In genomic region chr21:41453761-41454160, GRCh38 we compare ENCODE assay signal across 20 cellular contexts. TPM values are rescaled to one million over a fixed set of nuclear protein-coding genes. Genes with fewer than 3 reads are reported as not detected.
DNase-seq lines count a peak whose midpoint lies in the region; ATAC-seq and TF ChIP-seq lines count a peak whose summit lies in the region.
"Had no signal": no experiment of that assay in that cellular context is flagged by ENCODE, and none has a peak within 500 bp of the region (broad histone marks: within the 10 kb centered on the region; RNA-seq: fewer than 3 reads in every experiment).

No MANE protein-coding gene starts in this region.

- DNase-seq in T-helper 2 cell treated with Interferon-gamma antibody and Interleukin-4, amounts not matched to agents 5 μg/mL and 100 μg/mL, for 36 hours (ENCODE audit: low spot score), result no peak
- DNase-seq in T-helper 2 cell, result no peak
- no peak for DNase-seq in activated naive CD8-positive, alpha-beta T cell treated with anti-CD3 and anti-CD28 coated beads for 36 hours
- DNase-seq in WTC11 (ENCODE audit: low spot score), result no peak
- DNase-seq in naive thymus-derived CD4-positive, alpha-beta T cell, result no peak
- DNase-seq in immature natural killer cell, result no peak
- DNase-seq in superior temporal gyrus (ENCODE audit: extremely low spot score), result no peak
- DNase-seq: COR-L47, DMS153, EL, H7, NCI-H1930, NCI-H2171, NCI-H82 had no signal

- no peak overlapping the region for H3K4me3 Mint-ChIP-seq in T-helper 2 cell treated with Interferon-gamma antibody and Interleukin-4, amounts not matched to agents 5 μg/mL and 100 μg/mL, for 36 hours
- no peak overlapping the region for H3K4me3 Mint-ChIP-seq in activated naive CD8-positive, alpha-beta T cell
- no peak overlapping the region for H3K4me3 Mint-ChIP-seq in activated naive CD8-positive, alpha-beta T cell treated with anti-CD3 and anti-CD28 coated beads for 36 hours
- H3K4me3 Mint-ChIP-seq in WTC11, result no peak overlapping the region
- H3K4me3 Mint-ChIP-seq in naive thymus-derived CD4-positive, alpha-beta T cell, result no peak overlapping the region
- no peak overlapping the region for H3K4me3 Mint-ChIP-seq in immature natural killer cell
- H3K4me3 Mint-ChIP-seq: IgD-negative memory B cell had no signal

- no peaks in the 10 kb centered on the region for H3K27me3 ChIP-seq in naive thymus-derived CD4-positive, alpha-beta T cell (ENCODE audit: control insufficient read depth in 2 of 2, insufficient read depth in 2 of 2, low read length in 2 of 2)

- H3K9me3 Mint-ChIP-seq in T-helper 2 cell treated with Interferon-gamma antibody and Interleukin-4, amounts not matched to agents 5 μg/mL and 100 μg/mL, for 36 hours, result no peaks in the 10 kb centered on the region
- H3K9me3 Mint-ChIP-seq in activated naive CD8-positive, alpha-beta T cell (ENCODE audit: low read depth), result no peaks in the 10 kb centered on the region
- H3K9me3 Mint-ChIP-seq in activated naive CD8-positive, alpha-beta T cell treated with anti-CD3 and anti-CD28 coated beads for 36 hours, result no peaks in the 10 kb centered on the region
- no peaks in the 10 kb centered on the region for H3K9me3 Mint-ChIP-seq in WTC11
- no peaks in the 10 kb centered on the region for H3K9me3 Mint-ChIP-seq in naive thymus-derived CD4-positive, alpha-beta T cell
- H3K9me3 Mint-ChIP-seq in immature natural killer cell, result no peaks in the 10 kb centered on the region
- H3K9me3 Mint-ChIP-seq: IgD-negative memory B cell had no signal

- no peaks in the 10 kb centered on the region for H3K27me3 Mint-ChIP-seq in T-helper 2 cell treated with Interferon-gamma antibody and Interleukin-4, amounts not matched to agents 5 μg/mL and 100 μg/mL, for 36 hours (ENCODE audit: low read depth)
- no peaks in the 10 kb centered on the region for H3K27me3 Mint-ChIP-seq in activated naive CD8-positive, alpha-beta T cell
- H3K27me3 Mint-ChIP-seq in activated naive CD8-positive, alpha-beta T cell treated with anti-CD3 and anti-CD28 coated beads for 36 hours, result no peaks in the 10 kb centered on the region
- H3K27me3 Mint-ChIP-seq in WTC11 (ENCODE audit: low read depth) (no peaks in the 10 kb centered on the region), immature natural killer cell (ENCODE audit: low read depth in 3 of 3) (peaks cover 0 to 1% (median 0%) of the 10 kb centered on the region in 3 donors)
- H3K27me3 Mint-ChIP-seq in naive thymus-derived CD4-positive, alpha-beta T cell, result no peaks in the 10 kb centered on the region
- H3K27me3 Mint-ChIP-seq: IgD-negative memory B cell had no signal

- intact Hi-C loops in naive thymus-derived CD4-positive, alpha-beta T cell (cut with micrococcal nuclease), result no loop called here

- no peaks in the 10 kb centered on the region for H3K4me1 ChIP-seq in naive thymus-derived CD4-positive, alpha-beta T cell (ENCODE audit: control insufficient read depth in 2 of 2, insufficient read depth in 2 of 2, low read length in 2 of 2)

- H3K36me3 ChIP-seq in naive thymus-derived CD4-positive, alpha-beta T cell (ENCODE audit: control insufficient read depth in 2 of 3, insufficient read depth in 3 of 3, low read length in 3 of 3), result peaks cover 28 to 86% (median 33%) of the 10 kb centered on the region in 3 experiments

- no peak overlapping the region for H3K27ac ChIP-seq in naive thymus-derived CD4-positive, alpha-beta T cell (ENCODE audit: low read depth, low read length)
- H3K27ac ChIP-seq: 22Rv1 had no signal

- no peaks in the 10 kb centered on the region for H3K9me3 ChIP-seq in naive thymus-derived CD4-positive, alpha-beta T cell (ENCODE audit: control insufficient read depth in 2 of 3, low read length in 3 of 3)

- peak; percentile 86 for ATAC-seq in WTC11
- ATAC-seq in naive thymus-derived CD4-positive, alpha-beta T cell, result no peak

- H3K4me3 ChIP-seq in naive thymus-derived CD4-positive, alpha-beta T cell (ENCODE audit: low read length), result no peak overlapping the region

- CTCF ChIA-PET in WTC11 (lab: Charles Lee), result interaction anchor here (1.1 kb wide), 1 partner anchor 171 kb away, joined by 4 read pairs; no protein-coding TSS in a partner anchor
- CTCF ChIA-PET in naive thymus-derived CD4-positive, alpha-beta T cell (lab: Charles Lee), result interaction anchor here (3.9 kb wide), 1 partner anchor 170 kb away, joined by 21 read pairs; no protein-coding TSS in a partner anchor

- H3K27ac Mint-ChIP-seq in T-helper 2 cell treated with Interferon-gamma antibody and Interleukin-4, amounts not matched to agents 5 μg/mL and 100 μg/mL, for 36 hours, result peak overlapping the region; percentile 13
- H3K27ac Mint-ChIP-seq in activated naive CD8-positive, alpha-beta T cell, result peak overlapping the region; percentile 5
- no peak overlapping the region for H3K27ac Mint-ChIP-seq in activated naive CD8-positive, alpha-beta T cell treated with anti-CD3 and anti-CD28 coated beads for 36 hours
- H3K27ac Mint-ChIP-seq in WTC11 (peak overlapping the region; percentile 8; the same call in 1 of the 2 replicates), immature natural killer cell (no peak overlapping the region)
- H3K27ac Mint-ChIP-seq in naive thymus-derived CD4-positive, alpha-beta T cell, result peak overlapping the region in 5 of 9 donors; percentile 30 to 87 (median 68)
- H3K27ac Mint-ChIP-seq: IgD-negative memory B cell had no signal

- H3K36me3 Mint-ChIP-seq in T-helper 2 cell treated with Interferon-gamma antibody and Interleukin-4, amounts not matched to agents 5 μg/mL and 100 μg/mL, for 36 hours (ENCODE audit: low read depth), result peaks cover 58% of the 10 kb centered on the region
- peaks cover 2% of the 10 kb centered on the region for H3K36me3 Mint-ChIP-seq in activated naive CD8-positive, alpha-beta T cell
- H3K36me3 Mint-ChIP-seq in activated naive CD8-positive, alpha-beta T cell treated with anti-CD3 and anti-CD28 coated beads for 36 hours, result peaks cover 10% of the 10 kb centered on the region
- H3K36me3 Mint-ChIP-seq in WTC11, result no peaks in the 10 kb centered on the region
- H3K36me3 Mint-ChIP-seq in naive thymus-derived CD4-positive, alpha-beta T cell, result peaks cover 18 to 74% (median 27%) of the 10 kb centered on the region in 5 donors
- peaks cover 14 to 59% (median 57%) of the 10 kb centered on the region in 3 donors for H3K36me3 Mint-ChIP-seq in immature natural killer cell

- POLR2A ChIA-PET in WTC11 (lab: Charles Lee), result interaction anchor here (0.6 kb wide), 1 partner anchor 502 kb away, joined by 3 read pairs; no protein-coding TSS in a partner anchor
- POLR2A ChIA-PET in naive thymus-derived CD4-positive, alpha-beta T cell (lab: Charles Lee), result interaction anchor here (0.9 kb wide), 1 partner anchor 171 kb away, joined by 3 read pairs; no protein-coding TSS in a partner anchor

- TF ChIP-seq CTCF in WTC11 (IDR thresholded peaks at IDR 0.05), result no peak

- no peaks in the 10 kb centered on the region for H3K4me1 Mint-ChIP-seq in T-helper 2 cell treated with Interferon-gamma antibody and Interleukin-4, amounts not matched to agents 5 μg/mL and 100 μg/mL, for 36 hours (ENCODE audit: low read depth)
- no peaks in the 10 kb centered on the region for H3K4me1 Mint-ChIP-seq in activated naive CD8-positive, alpha-beta T cell (ENCODE audit: low read depth)
- H3K4me1 Mint-ChIP-seq in activated naive CD8-positive, alpha-beta T cell treated with anti-CD3 and anti-CD28 coated beads for 36 hours, result peaks cover 1% of the 10 kb centered on the region
- peaks cover 22% of the 10 kb centered on the region for H3K4me1 Mint-ChIP-seq in WTC11
- H3K4me1 Mint-ChIP-seq in naive thymus-derived CD4-positive, alpha-beta T cell, result peaks cover 0 to 25% (median 0%) of the 10 kb centered on the region in 7 donors
- no peaks in the 10 kb centered on the region for H3K4me1 Mint-ChIP-seq in immature natural killer cell

TF ChIP-seq in WTC11, 78 proteins besides CTCF, POLR2A, EP300 and RAD21 (continues in another document):
- TF ChIP-seq JAZF1 (CRISPR knock-in tag; IDR thresholded peaks at IDR 0.05) (no peak), NR3C1 (CRISPR knock-in tag; conservative IDR thresholded peaks at IDR 0.05; ENCODE audit: low read depth) (no peak), ZNF281 (CRISPR knock-in tag; IDR thresholded peaks at IDR 0.05) (no peak), RORB (CRISPR knock-in tag; IDR thresholded peaks at IDR 0.05) (no peak)

RNA-seq across cellular contexts. Expression of gene MX1, which starts 27.7 kb away (rescaled TPM):
- 100 to 1,000 TPM; 108 to 109 TPM for total RNA-seq in activated naive CD8-positive, alpha-beta T cell treated with anti-CD3 and anti-CD28 coated beads for 36 hours
- total RNA-seq in WTC11 (2021), result 3.6 to 4.6 TPM (median 4.0 TPM) in 3 replicates
- 100 to 1,000 TPM in 1 of 5 experiments, 10 to 100 TPM in 4; 67.6 to 384 (median 74.5) TPM for total RNA-seq in naive thymus-derived CD4-positive, alpha-beta T cell
- 10 to 100 TPM; 50.2 to 79.8 TPM for polyA plus RNA-seq in naive thymus-derived CD4-positive, alpha-beta T cell
- 10 to 100 TPM; 27.5 to 58.1 (median 32.1) TPM for polyA plus RNA-seq in immature natural killer cell

RNA-seq across cellular contexts. Expression of gene TMPRSS2, which starts 54.2 kb away (rescaled TPM):
- total RNA-seq in activated naive CD8-positive, alpha-beta T cell treated with anti-CD3 and anti-CD28 coated beads for 36 hours, result not detected
- 8.5 to 10.4 TPM (median 8.9 TPM) in 3 replicates for total RNA-seq in WTC11 (2021)
- total RNA-seq in naive thymus-derived CD4-positive, alpha-beta T cell, result not detected
- not detected for polyA plus RNA-seq in naive thymus-derived CD4-positive, alpha-beta T cell
- not detected for polyA plus RNA-seq in immature natural killer cell
- total RNA-seq: LHCN-M2, NCI-H460 had no signal
- polyA plus RNA-seq: BJ, IgD-negative memory B cell had no signal

Comparison
In these comparisons a context has a peak if more than half of its experiments do, and no peak if none do; other contexts are left out.
1. H3K27ac Mint-ChIP-seq: peak in T-helper 2 cell treated with Interferon-gamma antibody and Interleukin-4, amounts not matched to agents 5 μg/mL and 100 μg/mL, for 36 hours (single experiment), activated naive CD8-positive, alpha-beta T cell (single experiment), WTC11 (single experiment) and naive thymus-derived CD4-positive, alpha-beta T cell (5 of 9); none in activated naive CD8-positive, alpha-beta T cell treated with anti-CD3 and anti-CD28 coated beads for 36 hours (single experiment) and immature natural killer cell (0 of 6).
2. RNA of gene MX1, which starts 27.7 kb away (total RNA-seq): 108 to 109 TPM in activated naive CD8-positive, alpha-beta T cell treated with anti-CD3 and anti-CD28 coated beads for 36 hours and 67.6 to 384 TPM in naive thymus-derived CD4-positive, alpha-beta T cell; 3.6 to 4.6 TPM in WTC11; every median in the first group is over 10 times any median in the second.